Comparison of ENCODE assay signal across 2 cellular contexts in genomic region chr4:176432811-176433540, GRCh38.
TF ChIP-seq lines count a peak whose summit lies in the region.

No MANE protein-coding gene starts in this region.

TF ChIP-seq in SK-N-SH, 30 proteins besides CTCF, POLR2A, EP300 and RAD21 (continued from another document):
- TF ChIP-seq NRF1 (IDR thresholded peaks at IDR 0.05; ENCODE audit: low read depth, low read length), result no peak
TF ChIP-seq in SK-N-SH: peak in this region for 0.

TF ChIP-seq in SK-N-SH treated with all-trans-retinoic acid at 6 μM for 48 hours, 23 proteins besides CTCF, POLR2A, EP300 and RAD21 (continued from another document):
- TF ChIP-seq CREB5 (CRISPR knock-in tag; IDR thresholded peaks at IDR 0.05; ENCODE audit: low read depth), result no peak
- TF ChIP-seq ZC3H10 (CRISPR knock-in tag; IDR thresholded peaks at IDR 0.05), result no peak
- TF ChIP-seq, protein P1, sequence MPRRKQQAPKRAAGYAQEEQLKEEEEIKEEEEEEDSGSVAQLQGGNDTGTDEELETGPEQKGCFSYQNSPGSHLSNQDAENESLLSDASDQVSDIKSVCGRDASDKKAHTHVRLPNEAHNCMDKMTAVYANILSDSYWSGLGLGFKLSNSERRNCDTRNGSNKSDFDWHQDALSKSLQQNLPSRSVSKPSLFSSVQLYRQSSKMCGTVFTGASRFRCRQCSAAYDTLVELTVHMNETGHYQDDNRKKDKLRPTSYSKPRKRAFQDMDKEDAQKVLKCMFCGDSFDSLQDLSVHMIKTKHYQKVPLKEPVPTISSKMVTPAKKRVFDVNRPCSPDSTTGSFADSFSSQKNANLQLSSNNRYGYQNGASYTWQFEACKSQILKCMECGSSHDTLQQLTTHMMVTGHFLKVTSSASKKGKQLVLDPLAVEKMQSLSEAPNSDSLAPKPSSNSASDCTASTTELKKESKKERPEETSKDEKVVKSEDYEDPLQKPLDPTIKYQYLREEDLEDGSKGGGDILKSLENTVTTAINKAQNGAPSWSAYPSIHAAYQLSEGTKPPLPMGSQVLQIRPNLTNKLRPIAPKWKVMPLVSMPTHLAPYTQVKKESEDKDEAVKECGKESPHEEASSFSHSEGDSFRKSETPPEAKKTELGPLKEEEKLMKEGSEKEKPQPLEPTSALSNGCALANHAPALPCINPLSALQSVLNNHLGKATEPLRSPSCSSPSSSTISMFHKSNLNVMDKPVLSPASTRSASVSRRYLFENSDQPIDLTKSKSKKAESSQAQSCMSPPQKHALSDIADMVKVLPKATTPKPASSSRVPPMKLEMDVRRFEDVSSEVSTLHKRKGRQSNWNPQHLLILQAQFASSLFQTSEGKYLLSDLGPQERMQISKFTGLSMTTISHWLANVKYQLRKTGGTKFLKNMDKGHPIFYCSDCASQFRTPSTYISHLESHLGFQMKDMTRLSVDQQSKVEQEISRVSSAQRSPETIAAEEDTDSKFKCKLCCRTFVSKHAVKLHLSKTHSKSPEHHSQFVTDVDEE (CRISPR knock-in tag; IDR thresholded peaks at IDR 0.05), result no peak
- TF ChIP-seq ESRRG (CRISPR knock-in tag; IDR thresholded peaks at IDR 0.05), result no peak
- no peak for TF ChIP-seq TOX (CRISPR knock-in tag; IDR thresholded peaks at IDR 0.05; ENCODE audit: borderline replicate concordance)
- TF ChIP-seq ZNF70 (CRISPR knock-in tag; IDR thresholded peaks at IDR 0.05), result no peak
- TF ChIP-seq PATZ1 (CRISPR knock-in tag; IDR thresholded peaks at IDR 0.05; ENCODE audit: borderline replicate concordance), result no peak
- TF ChIP-seq ZNF565 (CRISPR knock-in tag; conservative IDR thresholded peaks at IDR 0.05; ENCODE audit: low read depth), result no peak
- no peak for TF ChIP-seq RARB (CRISPR knock-in tag; IDR thresholded peaks at IDR 0.05)
TF ChIP-seq in SK-N-SH treated with all-trans-retinoic acid at 6 μM for 48 hours: peak in this region for 0.
